Comparison of ENCODE assay signal across 8 cellular contexts in the genomic region with DNA sequence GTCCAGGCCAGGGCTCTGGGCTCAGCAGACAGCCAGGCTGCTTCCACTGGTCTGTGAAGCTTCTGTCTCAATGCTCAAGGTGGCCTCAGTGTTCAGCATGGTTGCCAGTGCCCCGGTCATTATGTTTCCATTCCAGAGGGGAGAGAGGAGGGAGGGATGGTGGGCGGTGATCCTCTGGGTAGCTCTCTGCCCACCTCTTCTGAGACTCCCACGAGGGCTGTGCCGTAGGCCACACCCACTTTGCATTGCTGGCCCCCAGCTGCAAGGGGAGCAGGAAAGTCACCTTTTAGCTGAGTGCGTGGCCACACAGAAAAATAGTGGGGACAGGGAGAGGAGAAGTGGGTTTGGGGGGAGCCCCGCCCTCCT. TPM values are rescaled to one million over a fixed set of nuclear protein-coding genes. Genes with fewer than 3 reads are reported as not detected.
DNase-seq lines count a peak whose midpoint lies in the region; ATAC-seq and TF ChIP-seq lines count a peak whose summit lies in the region.

No MANE protein-coding gene starts in this region.

- no peaks in the 10 kb centered on the region for H3K9me3 Mint-ChIP-seq in activated CD4-positive, alpha-beta memory T cell treated with anti-CD3 and anti-CD28 coated beads, Interleukin-2, amount 10 ng/mL, durations not matched to agents 7 days and 5 days

- H3K27me3 Mint-ChIP-seq in activated CD4-positive, alpha-beta memory T cell treated with anti-CD3 and anti-CD28 coated beads, Interleukin-2, amount 10 ng/mL, durations not matched to agents 7 days and 5 days = no peaks in the 10 kb centered on the region

- POLR2A ChIA-PET in activated CD4-positive, alpha-beta memory T cell treated with anti-CD3 and anti-CD28 coated beads, Interleukin-2, amount 10 ng/mL, durations not matched to agents 7 days and 5 days (lab: Charles Lee) = interaction anchor here (0.9 to 2.6 kb wide), 5 partner anchors 12 to 83 kb away, joined by 3 to 13 read pairs (median 5); a partner anchor contains a TSS

- 31 to 44% methylated on average over 6 of the region's 6 CpGs for WGBS in heart right ventricle, 2 donors

- H3K36me3 Mint-ChIP-seq in activated CD4-positive, alpha-beta memory T cell treated with anti-CD3 and anti-CD28 coated beads, Interleukin-2, amount 10 ng/mL, durations not matched to agents 7 days and 5 days (ENCODE audit: low read depth) = no peaks in the 10 kb centered on the region

- peak overlapping the region; percentile 75 to 94 (median 86) for H3K9ac ChIP-seq in skeletal muscle tissue (ENCODE audit: low read depth in 1 of 3, low read length in 3 of 3)

- peak overlapping the region; percentile 68 to 97 (median 91) for H3K27ac ChIP-seq in heart right ventricle
- H3K27ac ChIP-seq in skeletal muscle tissue (ENCODE audit: low read depth, low read length) = peak overlapping the region; percentile 92

- H3K4me3 Mint-ChIP-seq in activated CD4-positive, alpha-beta memory T cell treated with anti-CD3 and anti-CD28 coated beads, Interleukin-2, amount 10 ng/mL, durations not matched to agents 7 days and 5 days = peak overlapping the region; percentile 67

- peak overlapping the region; percentile 71 for H3K27ac Mint-ChIP-seq in activated CD4-positive, alpha-beta memory T cell treated with anti-CD3 and anti-CD28 coated beads, Interleukin-2, amount 10 ng/mL, durations not matched to agents 7 days and 5 days

- intact Hi-C loops in heart right ventricle (cut with DNase I) = no loop called here

- H3K36me3 ChIP-seq in heart right ventricle (peaks cover 0 to 38% (median 0%) of the 10 kb centered on the region in 9 donors), skeletal muscle tissue (ENCODE audit: control insufficient read depth in 3 of 3, insufficient read depth in 3 of 3, low read length in 3 of 3) (peaks cover 0 to 13% (median 7%) of the 10 kb centered on the region in 3 donors)

- no peak for DNase-seq in activated CD4-positive, alpha-beta memory T cell treated with anti-CD3 and anti-CD28 coated beads, Interleukin-2, amount 10 ng/mL, durations not matched to agents 7 days and 5 days
- DNase-seq in heart right ventricle (no peak), hippocampal formation (lab: John Stamatoyannopoulos, UW) (no peak), DMS53 (lab: John Stamatoyannopoulos, UW) (no peak)
- no peak for DNase-seq in NK-92 treated with Interleukin-12 subunit alpha and Interleukin-12 subunit beta, amount 100 ng/mL, for 24 hours (lab: John Stamatoyannopoulos, UW)

- no peak for TF ChIP-seq CTCF in heart right ventricle (IDR thresholded peaks at IDR 0.05)

- H3K9me3 ChIP-seq in heart right ventricle (no peaks in the 10 kb centered on the region), skeletal muscle tissue (ENCODE audit: control insufficient read depth in 3 of 3, low read length in 3 of 3) (no peaks in the 10 kb centered on the region)

- H3K4me1 Mint-ChIP-seq in activated CD4-positive, alpha-beta memory T cell treated with anti-CD3 and anti-CD28 coated beads, Interleukin-2, amount 10 ng/mL, durations not matched to agents 7 days and 5 days = peaks cover 30% of the 10 kb centered on the region

- CTCF ChIA-PET in activated CD4-positive, alpha-beta memory T cell treated with anti-CD3 and anti-CD28 coated beads, Interleukin-2, amount 10 ng/mL, durations not matched to agents 7 days and 5 days (lab: Charles Lee) = interaction anchor here (0.8 kb wide), 1 partner anchor 20 kb away, joined by 3 read pairs; no protein-coding TSS in a partner anchor

- H3K27me3 ChIP-seq in heart right ventricle = no peaks in the 10 kb centered on the region
- no peaks in the 10 kb centered on the region for H3K27me3 ChIP-seq in skeletal muscle tissue (ENCODE audit: control insufficient read depth in 3 of 3, insufficient read depth in 3 of 3, low read length in 3 of 3)

- peak overlapping the region; percentile 13 to 62 (median 53) for H3K4me3 ChIP-seq in heart right ventricle
- H3K4me3 ChIP-seq in skeletal muscle tissue (ENCODE audit: low read length in 3 of 3) = peak overlapping the region; percentile 69 to 80 (median 75)

- ATAC-seq in GM18498 (IDR thresholded peaks at IDR 0.05; ENCODE audit: unreplicated experiment) (peak; percentile 18), HG02840 (IDR thresholded peaks at IDR 0.05; ENCODE audit: low FRiP score, unreplicated experiment) (peak; percentile 3), heart right ventricle (peak; percentile 1 to 22 (median 4))

- H3K4me1 ChIP-seq in heart right ventricle (peaks cover 9 to 93% (median 58%) of the 10 kb centered on the region in 9 donors), skeletal muscle tissue (ENCODE audit: control insufficient read depth in 3 of 3, insufficient read depth in 3 of 3, low read length in 3 of 3) (peaks cover 44 to 60% (median 58%) of the 10 kb centered on the region in 3 donors)

RNA-seq across cellular contexts. Expression of a gene that starts 42.5 kb away (rescaled TPM):
- total RNA-seq in activated CD4-positive, alpha-beta memory T cell treated with anti-CD3 and anti-CD28 coated beads, Interleukin-2, amount 10 ng/mL, durations not matched to agents 7 days and 5 days = 10 to 100 TPM; 32.7 to 33.2 TPM
- total RNA-seq in heart right ventricle (10 to 100 TPM; 17.6 to 30.6 (median 25.4) TPM), skeletal muscle tissue (17.2 TPM)
- polyA plus RNA-seq in heart right ventricle = 1 to 10 TPM; 3.6 to 9.8 TPM

RNA-seq across cellular contexts. Expression of a gene that starts 50.8 kb away (rescaled TPM):
- total RNA-seq in activated CD4-positive, alpha-beta memory T cell treated with anti-CD3 and anti-CD28 coated beads, Interleukin-2, amount 10 ng/mL, durations not matched to agents 7 days and 5 days = 10 to 100 TPM; 57.5 to 60.6 TPM
- total RNA-seq in heart right ventricle (10 to 100 TPM in 7 of 10 donors, 1 to 10 TPM in 3; 8.5 to 16.7 (median 12.4) TPM), skeletal muscle tissue (13.6 TPM)
- polyA plus RNA-seq in heart right ventricle = 10 to 100 TPM; 20.0 to 30.9 TPM
